Comparison of ENCODE assay signal across 1 cellular context in the genomic region with DNA sequence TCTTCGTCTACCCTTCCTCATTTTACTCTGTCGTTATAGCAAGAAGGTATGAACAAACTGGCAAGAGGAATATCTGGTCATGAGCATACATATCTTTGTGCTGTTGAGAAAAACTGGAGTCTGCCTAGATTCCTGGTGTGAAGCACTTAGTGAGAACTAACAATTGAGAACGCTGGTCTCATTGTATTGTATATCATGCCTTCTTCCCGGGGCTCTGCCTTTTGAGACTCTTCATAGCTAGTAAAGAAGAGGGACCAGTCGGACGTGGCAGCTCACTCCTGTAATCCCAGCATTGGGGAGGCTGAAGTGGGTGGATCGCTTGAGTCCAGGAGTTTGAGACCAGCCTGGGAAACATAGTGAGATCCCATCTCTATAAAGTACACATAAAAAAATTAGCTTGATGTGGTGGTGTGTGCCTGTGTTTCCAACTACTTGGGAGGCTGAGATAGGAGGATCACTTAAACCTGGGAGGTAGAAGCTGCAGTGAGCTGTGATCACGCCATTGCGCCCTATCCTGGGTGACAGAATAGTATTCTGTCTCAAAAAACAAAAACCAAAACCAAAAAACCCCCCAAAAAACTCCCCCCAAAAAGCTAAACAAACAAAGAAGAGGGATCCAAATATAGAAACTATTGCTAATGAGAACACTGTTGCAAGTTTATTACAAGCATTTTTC.
TF ChIP-seq lines count a peak whose summit lies in the region.

No MANE protein-coding gene starts in this region.

TF ChIP-seq in H1, 55 proteins besides CTCF, POLR2A, EP300 and RAD21:
- TF ChIP-seq TAF7 (optimal IDR thresholded peaks at IDR 0.05; ENCODE audit: borderline replicate concordance, low read depth, low read length) (no peak), CHD1 (IDR thresholded peaks at IDR 0.05; ENCODE audit: low read depth, low read length) (no peak), HDAC2 (IDR thresholded peaks at IDR 0.05; ENCODE audit: borderline replicate concordance in 1 of 2, low read depth in 2 of 2, low read length in 2 of 2) (no peak), ASH2L (IDR thresholded peaks at IDR 0.05; ENCODE audit: low read length) (no peak), CEBPB (IDR thresholded peaks at IDR 0.05; ENCODE audit: low read depth, low read length) (no peak), RFX5 (IDR thresholded peaks at IDR 0.05; ENCODE audit: borderline replicate concordance, low read depth, low read length) (no peak), RXRA (IDR thresholded peaks at IDR 0.05; ENCODE audit: insufficient read depth, low read depth, low read length) (no peak), NANOG (IDR thresholded peaks at IDR 0.05; ENCODE audit: insufficient read depth, low read depth, low read length, poor library complexity, severe bottlenecking) (no peak), BRCA1 (IDR thresholded peaks at IDR 0.05; ENCODE audit: low read depth, low read length) (no peak), BACH1 (IDR thresholded peaks at IDR 0.05; ENCODE audit: low read length) (no peak), SIX5 (IDR thresholded peaks at IDR 0.05; ENCODE audit: low read depth, low read length) (no peak), TBP (IDR thresholded peaks at IDR 0.05; ENCODE audit: low read depth, low read length) (no peak), BCL11A (IDR thresholded peaks at IDR 0.05; ENCODE audit: low read depth in 2 of 2, low read length in 2 of 2) (no peak)
- TF ChIP-seq, protein P1, sequence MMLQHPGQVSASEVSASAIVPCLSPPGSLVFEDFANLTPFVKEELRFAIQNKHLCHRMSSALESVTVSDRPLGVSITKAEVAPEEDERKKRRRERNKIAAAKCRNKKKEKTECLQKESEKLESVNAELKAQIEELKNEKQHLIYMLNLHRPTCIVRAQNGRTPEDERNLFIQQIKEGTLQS (IDR thresholded peaks at IDR 0.05; ENCODE audit: insufficient read depth, low read depth, low read length), result no peak
- TF ChIP-seq, protein P2, sequence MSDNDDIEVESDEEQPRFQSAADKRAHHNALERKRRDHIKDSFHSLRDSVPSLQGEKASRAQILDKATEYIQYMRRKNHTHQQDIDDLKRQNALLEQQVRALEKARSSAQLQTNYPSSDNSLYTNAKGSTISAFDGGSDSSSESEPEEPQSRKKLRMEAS (IDR thresholded peaks at IDR 0.05), result no peak
